Comparison of ENCODE assay signal across 34 cellular contexts in the genomic region with DNA sequence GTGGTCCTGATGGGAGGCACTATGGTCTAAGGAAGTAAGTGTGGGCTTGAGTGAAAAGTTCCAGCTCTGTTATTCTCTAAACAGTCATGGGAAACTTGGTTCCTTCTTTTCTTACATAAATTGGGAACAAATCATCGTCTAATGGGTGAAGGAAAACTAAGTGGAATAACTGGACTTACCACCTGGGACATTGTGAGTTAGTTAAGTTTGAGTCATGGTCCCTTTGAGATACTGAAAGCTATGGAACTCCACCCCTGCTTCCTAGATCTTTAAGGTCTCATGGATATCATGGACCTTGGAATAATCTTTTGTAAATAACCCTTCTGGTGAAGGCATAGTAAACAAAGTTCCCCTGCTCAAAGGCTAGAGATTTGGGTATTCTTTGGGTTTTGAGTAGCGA. TPM values are rescaled to one million over a fixed set of nuclear protein-coding genes. Genes with fewer than 3 reads are reported as not detected.
"Had no signal": no experiment of that assay in that cellular context is flagged by ENCODE, and none has a peak within 500 bp of the region (broad histone marks: within the 10 kb centered on the region; RNA-seq: fewer than 3 reads in every experiment).

No MANE protein-coding gene starts in this region.

- DNase-seq: activated CD4-positive, alpha-beta memory T cell treated with anti-CD3 and anti-CD28 coated beads for 36 hours; activated CD4-positive, alpha-beta T cell treated with anti-CD3 and anti-CD28 coated beads for 36 hours; activated CD4-positive, alpha-beta T cell treated with anti-CD3 and anti-CD28 coated beads, Interleukin-2, amount 50 U/mL, for 1 hour; activated CD4-positive, CD25-positive, alpha-beta regulatory T cell; activated CD8-positive, alpha-beta memory T cell treated with anti-CD3 and anti-CD28 coated beads for 24 hours; activated CD8-positive, alpha-beta memory T cell treated with anti-CD3 and anti-CD28 coated beads, Interleukin-2, amount 10 ng/mL, durations not matched to agents 7 days and 5 days; activated CD8-positive, alpha-beta memory T cell treated with anti-CD3 and anti-CD28 coated beads, Interleukin-2, amount 50 U/mL, for 48 hours; activated effector memory CD4-positive, alpha-beta T cell treated with Interleukin-2 at 50 U/mL for 16 hours; activated naive CD4-positive, alpha-beta T cell treated with anti-CD3 and anti-CD28 coated beads, Interleukin-2, amount 50 U/mL, for 16 hours; activated naive CD8-positive, alpha-beta T cell treated with anti-CD3 and anti-CD28 coated beads for 36 hours; activated T-cell treated with anti-CD3 and anti-CD28 coated beads, Interleukin-2, amount 50 U/mL, for 48 hours; amniotic stem cell; aorta; brain microvascular endothelial cell; MM.1S; MV-4-11; NCI-H1092; NCI-H1436 treated with DMSO at 0.1 percent for 48 hours; NCI-H1694 treated with DMSO at 0.1 percent for 48 hours; NCI-H2029; NCI-H345; NCI-H524 treated with DMSO at 0.1 percent for 48 hours; NK-92 treated with Interleukin-12 subunit alpha and Interleukin-12 subunit beta, amount 100 ng/mL, for 24 hours; SHP77; SJCRH30; T1000; WERI-Rb-1 had no signal

- H3K4me3 ChIP-seq: cardiac muscle cell, SJCRH30, SK-N-MC had no signal

- H3K27me3 ChIP-seq: brain microvascular endothelial cell, cardiac muscle cell, SJCRH30 had no signal

- H3K9me3 ChIP-seq: SJCRH30 had no signal

- H3K27ac ChIP-seq: brain microvascular endothelial cell, cardiac muscle cell, SJCRH30, SK-N-MC, WERI-Rb-1 had no signal

- H3K4me1 ChIP-seq: SJCRH30 had no signal

RNA-seq across cellular contexts. Expression of a gene that starts 45.5 kb away (rescaled TPM):
- total RNA-seq: activated CD4-positive, alpha-beta memory T cell treated with anti-CD3 and anti-CD28 coated beads for 36 hours; activated CD4-positive, alpha-beta T cell treated with anti-CD3 and anti-CD28 coated beads for 36 hours; activated naive CD8-positive, alpha-beta T cell treated with anti-CD3 and anti-CD28 coated beads for 36 hours; aorta; cardiac muscle cell; chondrocyte; LHCN-M2; NCI-H460; RPMI7951; SJCRH30; T-helper 2 cell treated with Interferon-gamma antibody and Interleukin-4, amounts not matched to agents 100 ng/mL and 5 ng/mL, for 36 hours had no signal
- polyA plus RNA-seq: aorta had no signal
